In the genomic region with DNA sequence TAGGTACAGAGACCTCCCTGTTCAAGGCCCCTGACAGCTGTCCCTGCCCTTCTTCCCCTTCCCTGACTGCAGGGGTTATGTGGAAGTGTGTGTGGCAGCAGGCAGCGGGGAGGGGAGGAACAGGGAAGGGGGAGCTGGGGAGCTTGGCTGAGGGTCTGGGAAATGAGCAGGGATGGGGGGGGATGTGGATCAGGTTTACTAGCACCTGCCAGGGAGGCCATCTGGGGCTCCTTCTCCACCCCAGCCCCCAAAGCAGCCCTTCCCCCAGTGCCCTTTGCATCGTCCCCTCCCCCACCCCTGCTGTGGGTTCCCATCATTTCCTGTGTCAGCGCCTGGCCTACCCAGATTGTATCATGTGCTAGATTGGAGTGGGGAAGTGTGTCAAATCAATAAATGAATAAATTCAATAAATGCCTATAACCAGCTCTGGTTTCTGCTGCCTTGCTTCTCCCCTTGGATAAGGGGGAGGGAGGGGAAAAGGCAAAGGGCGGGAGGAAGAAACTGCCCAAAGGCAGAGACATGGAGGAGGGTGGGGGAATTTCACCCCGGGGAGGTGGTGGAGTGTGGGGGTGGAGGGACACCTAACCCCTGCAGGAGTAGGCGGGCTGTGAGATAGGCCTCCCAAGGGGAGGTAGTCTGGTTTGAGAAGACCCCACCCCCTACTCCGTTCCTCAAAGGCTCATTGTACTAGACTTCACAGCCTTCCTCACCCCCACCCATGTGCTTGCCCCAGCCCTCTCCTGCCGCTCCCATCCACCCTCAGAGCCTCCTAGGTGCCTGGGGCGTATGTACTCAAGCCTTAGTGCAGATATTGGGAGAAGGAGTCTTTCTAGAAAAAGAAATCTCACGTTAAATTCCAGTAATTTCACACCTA, we compare ENCODE assay signal across 10 cellular contexts. TPM values are rescaled to one million over a fixed set of nuclear protein-coding genes. Genes with fewer than 3 reads are reported as not detected.
DNase-seq lines count a peak whose midpoint lies in the region; ATAC-seq and TF ChIP-seq lines count a peak whose summit lies in the region.
"Had no signal": no experiment of that assay in that cellular context is flagged by ENCODE, and none has a peak within 500 bp of the region (broad histone marks: within the 10 kb centered on the region; RNA-seq: fewer than 3 reads in every experiment).

No MANE protein-coding gene starts in this region.

- 35 to 41% (median 38%) methylated on average over 8 to 10 of the region's 10 CpGs for WGBS in heart left ventricle, 4 donors
- 44% methylated on average over 10 of the region's 10 CpGs for whole genome bisulfite sequencing in esophagus muscularis mucosa

- no peaks in the 10 kb centered on the region for H3K27me3 ChIP-seq in heart left ventricle
- no peaks in the 10 kb centered on the region for H3K27me3 ChIP-seq in mucosa of stomach (ENCODE audit: control insufficient read depth, insufficient read depth, low read length)
- peaks cover 0 to 6% (median 0%) of the 10 kb centered on the region in 4 donors for H3K27me3 ChIP-seq in esophagus muscularis mucosa

- peak overlapping the region; percentile 87 for H3K27ac Mint-ChIP-seq in activated naive CD8-positive, alpha-beta T cell

- H3K4me1 Mint-ChIP-seq in activated naive CD8-positive, alpha-beta T cell (ENCODE audit: low read depth), result peaks cover 82% of the 10 kb centered on the region

- H3K36me3 ChIP-seq in heart left ventricle (no peaks in the 10 kb centered on the region), mucosa of stomach (ENCODE audit: control insufficient read depth, insufficient read depth, low read length) (no peaks in the 10 kb centered on the region), esophagus muscularis mucosa (no peaks in the 10 kb centered on the region)

- H3K27me3 Mint-ChIP-seq in activated naive CD8-positive, alpha-beta T cell, result no peaks in the 10 kb centered on the region

- TF ChIP-seq POLR2A in heart left ventricle (IDR thresholded peaks at IDR 0.05), result no peak
- TF ChIP-seq POLR2A in esophagus muscularis mucosa (IDR thresholded peaks at IDR 0.05; ENCODE audit: low read depth), result no peak

- TF ChIP-seq CTCF in heart left ventricle (IDR thresholded peaks at IDR 0.05), result no peak
- TF ChIP-seq CTCF in esophagus muscularis mucosa (IDR thresholded peaks at IDR 0.05), result no peak

- TF ChIP-seq EP300 in esophagus muscularis mucosa (IDR thresholded peaks at IDR 0.05), result no peak

- ATAC-seq in heart left ventricle, result peak in 3 of 4 donors; percentile 13 to 52 (median 37)
- no peak for ATAC-seq in Right ventricle myocardium superior (ENCODE audit: poor library complexity)

- peak overlapping the region in 4 of 12 donors; percentile 12 to 26 (median 18) for H3K4me3 ChIP-seq in heart left ventricle
- no peak overlapping the region for H3K4me3 ChIP-seq in mucosa of stomach (ENCODE audit: low read length)
- H3K4me3 ChIP-seq in esophagus muscularis mucosa, result no peak overlapping the region

- no peaks in the 10 kb centered on the region for H3K9me3 Mint-ChIP-seq in activated naive CD8-positive, alpha-beta T cell (ENCODE audit: low read depth)

- intact Hi-C loops in heart left ventricle (cut with DNase I), result no loop called here
- intact Hi-C loops in Right ventricle myocardium superior (cut with DNase I), result no loop called here
- intact Hi-C loops in esophagus muscularis mucosa (cut with DNase I), result no loop called here

- H3K9me3 ChIP-seq in heart left ventricle (no peaks in the 10 kb centered on the region), mucosa of stomach (ENCODE audit: control insufficient read depth, low read length) (no peaks in the 10 kb centered on the region), esophagus muscularis mucosa (no peaks in the 10 kb centered on the region)

- DNase-seq in heart left ventricle (peak in 3 of 5 donors; percentile 8 to 63 (median 28)), Right ventricle myocardium superior (no peak), SK-N-DZ (ENCODE audit: low spot score) (peak; percentile 83), esophagus muscularis mucosa (ENCODE audit: extremely low spot score) (no peak), globus pallidus (ENCODE audit: low spot score) (no peak), CD1c-positive myeloid dendritic cell (ENCODE audit: extremely low spot score) (no peak)

- peaks cover 11% of the 10 kb centered on the region for H3K36me3 Mint-ChIP-seq in activated naive CD8-positive, alpha-beta T cell

- H3K27ac ChIP-seq in heart left ventricle (peak overlapping the region in 6 of 12 donors; percentile 13 to 77 (median 32)), esophagus muscularis mucosa (replicated peaks in 1 of 4) (peak overlapping the region in 1 of 4 donors; percentile 14)
- H3K27ac ChIP-seq: C4-2B had no signal

- H3K4me1 ChIP-seq in heart left ventricle, result peaks cover 0 to 19% (median under 1%) of the 10 kb centered on the region in 12 donors
- peaks cover 12% of the 10 kb centered on the region for H3K4me1 ChIP-seq in mucosa of stomach (ENCODE audit: control insufficient read depth, insufficient read depth, low read length)
- peaks cover 0 to 19% (median 12%) of the 10 kb centered on the region in 4 donors for H3K4me1 ChIP-seq in esophagus muscularis mucosa

- peak overlapping the region; percentile 82 for H3K4me3 Mint-ChIP-seq in activated naive CD8-positive, alpha-beta T cell

- H3K9ac ChIP-seq in mucosa of stomach (ENCODE audit: low read length), result peak overlapping the region; percentile 43

RNA-seq across cellular contexts. Expression of a gene that starts 3.2 kb away (rescaled TPM):
- not detected for total RNA-seq in heart left ventricle
- polyA plus RNA-seq in heart left ventricle, result not detected
- not detected for total RNA-seq in Right ventricle myocardium superior
- polyA plus RNA-seq in SK-N-DZ (2014; cell fraction: cytosol; rRNA removed), result not detected in 2 replicates
- polyA plus RNA-seq in SK-N-DZ (2014; cell fraction: nucleus; rRNA removed), result not detected in 2 replicates
- total RNA-seq in esophagus muscularis mucosa, result not detected
- total RNA-seq: pulmonary artery endothelial cell had no signal

RNA-seq across cellular contexts. Expression of a gene that starts 7.7 kb away (rescaled TPM):
- 10 to 100 TPM; 24.5 to 48.7 (median 37.0) TPM for total RNA-seq in heart left ventricle
- polyA plus RNA-seq in heart left ventricle, result 10 to 100 TPM; 23.2 to 32.7 TPM
- total RNA-seq in Right ventricle myocardium superior, result 55.6 TPM
- polyA plus RNA-seq in SK-N-DZ (2014; cell fraction: cytosol; rRNA removed), result 10.5 and 10.7 TPM in 2 replicates
- 7.4 and 10.3 TPM in 2 replicates for polyA plus RNA-seq in SK-N-DZ (2014; cell fraction: nucleus; rRNA removed)
- total RNA-seq in esophagus muscularis mucosa, result 10 to 100 TPM; 28.2 to 45.0 (median 35.3) TPM

RNA-seq across cellular contexts. Expression of a gene that starts 8.0 kb away (rescaled TPM):
- 10 to 100 TPM in 2 of 9 donors, 1 to 10 TPM in 4, under 1 TPM in 3; 0.44 to 25.2 (median 2.1) TPM for total RNA-seq in heart left ventricle
- polyA plus RNA-seq in heart left ventricle, result 1 to 10 TPM; 1.4 to 2.0 TPM
- total RNA-seq in Right ventricle myocardium superior, result 0.89 TPM
- polyA plus RNA-seq in SK-N-DZ (2014; cell fraction: cytosol; rRNA removed), result not detected in 2 replicates
- polyA plus RNA-seq in SK-N-DZ (2014; cell fraction: nucleus; rRNA removed), result 0.94 TPM in 1 of 2 replicates, not detected in the other
- 1 to 10 TPM; 1.1 to 7.9 (median 4.3) TPM for total RNA-seq in esophagus muscularis mucosa
- total RNA-seq: pulmonary artery endothelial cell had no signal

RNA-seq across cellular contexts. Expression of a gene that starts 15.0 kb away (rescaled TPM):
- total RNA-seq in heart left ventricle, result 10 to 100 TPM; 15.0 to 37.4 (median 25.8) TPM
- 1 to 10 TPM; 6.2 to 8.9 TPM for polyA plus RNA-seq in heart left ventricle
- 18.3 TPM for total RNA-seq in Right ventricle myocardium superior
- polyA plus RNA-seq in SK-N-DZ (2014; cell fraction: cytosol; rRNA removed), result 19.6 and 29.4 TPM in 2 replicates
- polyA plus RNA-seq in SK-N-DZ (2014; cell fraction: nucleus; rRNA removed), result 31.4 and 103 TPM in 2 replicates
- 10 to 100 TPM; 23.7 to 34.2 (median 28.2) TPM for total RNA-seq in esophagus muscularis mucosa

RNA-seq across cellular contexts. Expression of a gene that starts 35.2 kb away (rescaled TPM):
- 10 to 100 TPM; 40.2 to 62.5 (median 47.7) TPM for total RNA-seq in heart left ventricle
- polyA plus RNA-seq in heart left ventricle, result 10 to 100 TPM; 20.8 to 64.5 TPM
- 45.0 TPM for total RNA-seq in Right ventricle myocardium superior
- 49.3 and 64.5 TPM in 2 replicates for polyA plus RNA-seq in SK-N-DZ (2014; cell fraction: cytosol; rRNA removed)
- polyA plus RNA-seq in SK-N-DZ (2014; cell fraction: nucleus; rRNA removed), result 15.0 and 34.3 TPM in 2 replicates
- total RNA-seq in esophagus muscularis mucosa, result 10 to 100 TPM; 41.9 to 85.1 (median 64.8) TPM

Comparison
In these comparisons a context has a peak if more than half of its experiments do, and no peak if none do; other contexts are left out.
1. DNase-seq: peak in heart left ventricle (3 of 5) and SK-N-DZ (single experiment); none in Right ventricle myocardium superior (single experiment), esophagus muscularis mucosa (single experiment), globus pallidus (single experiment) and CD1c-positive myeloid dendritic cell (single experiment).